ENCODE assay signal across 8 cellular contexts in genomic region chr11:65261591-65262380, GRCh38. TPM values are rescaled to one million over a fixed set of nuclear protein-coding genes. Genes with fewer than 3 reads are reported as not detected.
A peak's percentile ranks its signal among the peaks of the same experiment; 100 is the strongest.
DNase-seq lines count a peak whose midpoint lies in the region; TF ChIP-seq lines count a peak whose summit lies in the region.

TSS of gene POLA2 (plus strand) at chr11:65261962. CDS start at chr11:65262293, 331 bp downstream.

- H3K23me2 ChIP-seq in H9 (ENCODE audit: insufficient read length, low read depth, low read length, poor library complexity, severe bottlenecking), result peaks cover 13% of the 10 kb centered on the region

- H2BK12ac ChIP-seq in H9 (ENCODE audit: insufficient read length, low read depth, low read length), result no peak within 1 kb of the TSS

- H3K9ac ChIP-seq in H9 (ENCODE audit: extremely low read depth, insufficient read length, low read length), result peak within 1 kb of the TSS; percentile 83

- no peak within 1 kb of the TSS for H4K8ac ChIP-seq in H9 (replicated peaks; ENCODE audit: insufficient read length, low read depth, low read length)

- H3K9me3 Mint-ChIP-seq in H9 (no peaks in the 10 kb centered on the region), nephron progenitor cell (no peaks in the 10 kb centered on the region)
- H3K9me3 Mint-ChIP-seq in stimulated activated naive CD8-positive, alpha-beta T cell treated with anti-CD3 and anti-CD28 coated beads, Interleukin-15, Interleukin-2, amounts not matched to agents 100 ng/mL and 50 ng/mL, for 24 hours, result no peaks in the 10 kb centered on the region

- TF ChIP-seq CTCF in H9 (conservative IDR thresholded peaks at IDR 0.05) (no peak), fibroblast of the aortic adventitia (IDR thresholded peaks at IDR 0.05; ENCODE audit: insufficient read depth, low read length) (no peak), nephron progenitor cell (IDR thresholded peaks at IDR 0.05) (no peak)

- H3K36me3 Mint-ChIP-seq in H9 (ENCODE audit: insufficient read depth in 1 of 3, low read depth in 3 of 3), result peaks cover 10 to 34% (median 29%) of the 10 kb centered on the region in 3 experiments; a peak in 6 of 7 replicates
- H3K36me3 Mint-ChIP-seq in nephron progenitor cell (ENCODE audit: low read depth), result peaks cover 32% of the 10 kb centered on the region
- H3K36me3 Mint-ChIP-seq in stimulated activated naive CD8-positive, alpha-beta T cell treated with anti-CD3 and anti-CD28 coated beads, Interleukin-15, Interleukin-2, amounts not matched to agents 100 ng/mL and 50 ng/mL, for 24 hours (ENCODE audit: low read depth), result peaks cover 38% of the 10 kb centered on the region

- H3K79me1 ChIP-seq in H9 (ENCODE audit: insufficient read depth, low read depth, low read length, poor library complexity, severe bottlenecking), result no peaks in the 10 kb centered on the region

- no peak within 1 kb of the TSS for H3K56ac ChIP-seq in H9 (ENCODE audit: insufficient read length, low read depth, low read length)

- no peak within 1 kb of the TSS for H2BK5ac ChIP-seq in H9 (ENCODE audit: insufficient read length, low read length)

- H2BK120ac ChIP-seq in H9 (ENCODE audit: low read depth, low read length, poor library complexity, severe bottlenecking), result no peak within 1 kb of the TSS

- WGBS in H9 (ENCODE audit: extremely low coverage, insufficient read length, low lambda C conversion rate), result no CpG with 5 or more reads among the region's 66 CpGs

- H3K4me1 Mint-ChIP-seq in H9 (peaks cover 17 to 21% of the 10 kb centered on the region in 2 experiments), nephron progenitor cell (peaks cover 42% of the 10 kb centered on the region)
- H3K4me1 Mint-ChIP-seq in stimulated activated naive CD8-positive, alpha-beta T cell treated with anti-CD3 and anti-CD28 coated beads, Interleukin-15, Interleukin-2, amounts not matched to agents 100 ng/mL and 50 ng/mL, for 24 hours (ENCODE audit: low read depth), result peaks cover 48% of the 10 kb centered on the region

- peaks cover 7% of the 10 kb centered on the region; the same call in 1 of the 2 replicates for H3K79me2 ChIP-seq in H9 (ENCODE audit: insufficient read depth, low read length)

- 0 out of 2 replicates have a peak, but pooled peaks cover 3% of the 10 kb centered on the region for H3K4me1 ChIP-seq in H9 (ENCODE audit: insufficient read depth, low read length)

- peak within 1 kb of the TSS; percentile 81 for H3K14ac ChIP-seq in H9 (ENCODE audit: insufficient read depth, low read length)

- peak within 1 kb of the TSS; percentile 1 to 95 (median 93); a peak in 6 of 7 replicates for H3K27ac Mint-ChIP-seq in H9
- peak within 1 kb of the TSS; percentile 54 for H3K27ac Mint-ChIP-seq in nephron progenitor cell
- H3K27ac Mint-ChIP-seq in stimulated activated naive CD8-positive, alpha-beta T cell treated with anti-CD3 and anti-CD28 coated beads, Interleukin-15, Interleukin-2, amounts not matched to agents 100 ng/mL and 50 ng/mL, for 24 hours, result peak within 1 kb of the TSS; percentile 98

- peaks cover 7% of the 10 kb centered on the region for H3K36me3 ChIP-seq in MG63

- H4K5ac ChIP-seq in H9 (ENCODE audit: insufficient read length, low read depth, low read length), result no peak within 1 kb of the TSS

- H3K27ac ChIP-seq in H9 (ENCODE audit: insufficient read length, low read depth, low read length), result no peak within 1 kb of the TSS

- no peak within 1 kb of the TSS for H3T11ph ChIP-seq in H9 (ENCODE audit: low read length)

- H3K4me3 Mint-ChIP-seq in H9 (peak within 1 kb of the TSS; percentile 92 to 95), nephron progenitor cell (peak within 1 kb of the TSS; percentile 94)
- peak within 1 kb of the TSS; percentile 95 for H3K4me3 Mint-ChIP-seq in stimulated activated naive CD8-positive, alpha-beta T cell treated with anti-CD3 and anti-CD28 coated beads, Interleukin-15, Interleukin-2, amounts not matched to agents 100 ng/mL and 50 ng/mL, for 24 hours

- H3K27me3 ChIP-seq in H9 (ENCODE audit: insufficient read depth, low read length) (no peaks in the 10 kb centered on the region), MG63 (no peaks in the 10 kb centered on the region)

- H3K9me3 ChIP-seq in H9 (ENCODE audit: control insufficient read depth, low read depth, low read length) (no peaks in the 10 kb centered on the region), MG63 (no peaks in the 10 kb centered on the region)

- H3K4me2 ChIP-seq in H9 (ENCODE audit: insufficient read depth, insufficient read length, low read length), result peak within 1 kb of the TSS; percentile 57

- no peak within 1 kb of the TSS for H2AFZ ChIP-seq in H9 (ENCODE audit: low read length)

- peak within 1 kb of the TSS; percentile 77 for H3K18ac ChIP-seq in H9 (ENCODE audit: insufficient read length, low read depth, low read length)

- H2BK15ac ChIP-seq in H9 (ENCODE audit: low read depth, low read length), result no peak within 1 kb of the TSS

- H3K23ac ChIP-seq in H9 (ENCODE audit: insufficient read length, low read depth, low read length), result no peak within 1 kb of the TSS

- H4K20me1 ChIP-seq in H9 (ENCODE audit: control insufficient read depth, insufficient read depth, insufficient read length), result no peaks in the 10 kb centered on the region

- no peak within 1 kb of the TSS for H2AK5ac ChIP-seq in H9 (ENCODE audit: insufficient read length, low read length)

- H4K91ac ChIP-seq in H9 (ENCODE audit: insufficient read length, low read depth, low read length), result no peak within 1 kb of the TSS

- peak within 1 kb of the TSS; percentile 83 for H3K4me3 ChIP-seq in MG63
- peak within 1 kb of the TSS; percentile 82 for H3K4me3 ChIP-seq in fibroblast of the aortic adventitia (ENCODE audit: low read depth, low read length)

- H3K4ac ChIP-seq in H9 (ENCODE audit: low read depth, low read length), result no peak within 1 kb of the TSS

- H3K27me3 Mint-ChIP-seq in H9 (ENCODE audit: low read depth) (peaks cover 3% of the 10 kb centered on the region; the same call in 1 of the 2 replicates), nephron progenitor cell (ENCODE audit: low read depth, poor library complexity) (peaks cover 15% of the 10 kb centered on the region)
- H3K27me3 Mint-ChIP-seq in stimulated activated naive CD8-positive, alpha-beta T cell treated with anti-CD3 and anti-CD28 coated beads, Interleukin-15, Interleukin-2, amounts not matched to agents 100 ng/mL and 50 ng/mL, for 24 hours, result no peaks in the 10 kb centered on the region

- DNase-seq in ELR (ENCODE audit: low read depth) (peak; percentile 96), H9 (peak; percentile 93), MG63 (peak; percentile 92), SHP77 (lab: John Stamatoyannopoulos, UW) (peak; percentile 92 to 93), fibroblast of the aortic adventitia (ENCODE audit: low read depth) (peak; percentile 94), nephron progenitor cell (peak; percentile 95)
- peak; percentile 94 for DNase-seq in activated effector memory CD4-positive, alpha-beta T cell treated with Interleukin-2 at 50 U/mL for 16 hours

- no peak within 1 kb of the TSS for H2BK20ac ChIP-seq in H9 (ENCODE audit: low read depth, low read length, poor library complexity, severe bottlenecking)

RNA-seq across cellular contexts. Expression of gene POLA2, which starts in this region (rescaled TPM):
- 37.7 and 41.5 TPM in 2 replicates for total RNA-seq in H9 (2021)
- 4.6 and 8.9 TPM in 2 replicates for total RNA-seq in MG63 (2014; rRNA removed; shearing (Covaris generic); ENCODE audit: low replicate concordance)
- 8.7 and 32.4 TPM in 2 replicates for total RNA-seq in fibroblast of the aortic adventitia (ENCODE audit: low replicate concordance)
